In the genomic region with DNA sequence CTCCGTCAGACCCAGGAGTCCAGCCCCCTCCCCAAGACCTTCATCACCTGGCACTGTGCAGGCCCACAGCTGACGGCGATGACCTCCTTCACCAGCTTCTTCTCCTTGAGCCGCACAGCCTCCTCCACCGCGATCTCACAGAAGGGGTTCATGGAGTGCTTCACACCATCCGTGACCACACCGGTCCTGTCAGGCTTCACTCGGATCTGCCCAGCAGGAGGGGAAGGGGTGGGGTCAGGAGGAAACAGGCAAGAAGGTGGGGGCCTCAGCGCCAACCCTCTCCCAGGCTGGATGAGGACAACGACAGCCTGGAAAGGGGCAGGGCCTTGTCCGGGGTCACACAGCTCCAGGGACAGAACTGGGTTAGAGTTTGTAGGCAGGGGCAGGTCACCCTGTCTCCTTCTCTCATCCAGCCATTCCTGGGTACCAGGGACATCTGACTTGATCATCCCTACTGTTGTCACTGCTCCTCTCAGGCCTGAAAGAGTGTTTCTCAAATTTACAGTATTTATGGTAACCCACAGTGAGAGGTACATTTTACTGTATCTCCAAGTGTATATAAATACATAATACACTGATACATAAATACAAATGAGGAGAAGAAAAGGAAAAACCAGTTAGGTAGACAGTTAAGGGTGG, we compare ENCODE assay signal across 10 cellular contexts. TPM values are rescaled to one million over a fixed set of nuclear protein-coding genes. Genes with fewer than 3 reads are reported as not detected.
A peak's percentile ranks its signal among the peaks of the same experiment; 100 is the strongest.
DNase-seq lines count a peak whose midpoint lies in the region; TF ChIP-seq lines count a peak whose summit lies in the region.
"Had no signal": no experiment of that assay in that cellular context is flagged by ENCODE, and none has a peak within 500 bp of the region (broad histone marks: within the 10 kb centered on the region; RNA-seq: fewer than 3 reads in every experiment).

No MANE protein-coding gene starts in this region.

- H3K36me3 ChIP-seq in KOPT-K1 (ENCODE audit: insufficient read depth, low read length), result peaks cover 36% of the 10 kb centered on the region
- H3K36me3 ChIP-seq in neuronal stem cell (replicated peaks in 1 of 2; ENCODE audit: control insufficient read depth in 2 of 2, insufficient read depth in 2 of 2, low read length in 2 of 2), result peaks cover 0 to 2% of the 10 kb centered on the region in 2 donors

- peak; percentile 52 for DNase-seq in ELF-1 (ENCODE audit: low read depth, low spot score)
- no peak for DNase-seq in neuronal stem cell (ENCODE audit: low spot score)
- no peak for DNase-seq in activated effector memory CD4-positive, alpha-beta T cell treated with Interleukin-2 at 50 U/mL for 16 hours
- DNase-seq in NCI-H748 treated with DMSO at 0.1 percent for 48 hours (lab: John Stamatoyannopoulos, UW), result no peak
- no peak for DNase-seq in osteocyte (ENCODE audit: extremely low spot score, unreplicated experiment)
- DNase-seq: dermis blood vessel endothelial cell had no signal

- H3K9me3 Mint-ChIP-seq in osteocyte (ENCODE audit: unreplicated experiment), result no peaks in the 10 kb centered on the region

- peaks cover 16% of the 10 kb centered on the region for H3K36me3 Mint-ChIP-seq in osteocyte (ENCODE audit: unreplicated experiment)

- TF ChIP-seq CTCF in osteocyte (IDR thresholded peaks at IDR 0.05), result no peak

- WGBS in neuronal stem cell (ENCODE audit: extremely low coverage in 2 of 2, insufficient read length in 2 of 2, insufficient replicate concordance in 1 of 2), 2 donors, result no CpG with 5 or more reads among the region's 12 CpGs

- peak overlapping the region; percentile 51 for H3K4me2 ChIP-seq in neuronal stem cell (ENCODE audit: insufficient read depth, low read length, poor library complexity, severe bottlenecking)

- H4K8ac ChIP-seq in neuronal stem cell (ENCODE audit: low read depth, low read length), result no peak overlapping the region

- H3K4me1 Mint-ChIP-seq in osteocyte (ENCODE audit: unreplicated experiment), result peaks cover 10% of the 10 kb centered on the region

- H4K91ac ChIP-seq in neuronal stem cell (ENCODE audit: low read depth, low read length, poor library complexity), result no peak overlapping the region

- peak overlapping the region; percentile 94 for H3K18ac ChIP-seq in neuronal stem cell (ENCODE audit: low read length)

- H3K4me1 ChIP-seq in neuronal stem cell (ENCODE audit: control insufficient read depth in 2 of 2, insufficient read depth in 1 of 2, low read depth in 1 of 2, low read length in 2 of 2), result peaks cover 9% of the 10 kb centered on the region in 2 donors

- no peak overlapping the region for H3K27ac Mint-ChIP-seq in osteocyte (ENCODE audit: unreplicated experiment)

- H3K27me3 ChIP-seq in neuronal stem cell (ENCODE audit: control insufficient read depth in 3 of 3, insufficient read depth in 3 of 3, low read depth in 1 of 3, low read length in 3 of 3), result no peaks in the 10 kb centered on the region

- H2BK5ac ChIP-seq in neuronal stem cell (ENCODE audit: low read length), result peak overlapping the region; percentile 97

- peak overlapping the region; percentile 83 for H3K9ac ChIP-seq in neuronal stem cell (ENCODE audit: low read depth, low read length, poor library complexity)

- peak overlapping the region; percentile 13 for H3K4ac ChIP-seq in neuronal stem cell (ENCODE audit: low read length)

- no peaks in the 10 kb centered on the region for H3K27me3 Mint-ChIP-seq in osteocyte (ENCODE audit: unreplicated experiment)

- H3K23ac ChIP-seq in neuronal stem cell (ENCODE audit: low read depth, low read length, poor library complexity), result peak overlapping the region; percentile 8

- H2AFZ ChIP-seq in neuronal stem cell (ENCODE audit: low read length), result peak overlapping the region; percentile 65

- H3K9me3 ChIP-seq in KOPT-K1 (ENCODE audit: insufficient read depth, low read length, poor library complexity, severe bottlenecking), result no peaks in the 10 kb centered on the region
- no peaks in the 10 kb centered on the region for H3K9me3 ChIP-seq in neuronal stem cell (replicated peaks in 1 of 2; ENCODE audit: control insufficient read depth in 2 of 2, insufficient read depth in 1 of 2, low read depth in 1 of 2, low read length in 2 of 2)

- H3K27ac ChIP-seq in KOPT-K1 (ENCODE audit: low read depth, low read length, poor library complexity, severe bottlenecking), result peak overlapping the region; percentile 15
- H3K27ac ChIP-seq in cingulate gyrus (ENCODE audit: low read depth, low read length), result peak overlapping the region; percentile 97
- H3K27ac ChIP-seq in neuronal stem cell (replicated peaks; ENCODE audit: low read length), result peak overlapping the region; percentile 68

- peak overlapping the region; percentile 95 for H2AK5ac ChIP-seq in neuronal stem cell (ENCODE audit: low read depth, low read length)

- H2BK12ac ChIP-seq in neuronal stem cell (ENCODE audit: low read length), result peak overlapping the region; percentile 59

- H2BK15ac ChIP-seq in neuronal stem cell (ENCODE audit: low read length), result peak overlapping the region; percentile 93

- H2BK120ac ChIP-seq in neuronal stem cell (ENCODE audit: low read depth, low read length), result no peak overlapping the region

- peak overlapping the region; percentile 16 to 32 for H3K4me3 ChIP-seq in neuronal stem cell (ENCODE audit: low read length in 2 of 2)

- no peak overlapping the region for H3K4me3 Mint-ChIP-seq in osteocyte (ENCODE audit: unreplicated experiment)

- no peaks in the 10 kb centered on the region for H3K79me1 ChIP-seq in neuronal stem cell (ENCODE audit: low read depth, low read length)

- no peak overlapping the region for H3K14ac ChIP-seq in neuronal stem cell (ENCODE audit: low read length)

RNA-seq across cellular contexts. Expression of gene ETFB, which starts 12.0 kb away (rescaled TPM):
- polyA plus RNA-seq in neuronal stem cell (2013, experiment 1 of 2), result 32.3 TPM
- 30.3 TPM for polyA plus RNA-seq in neuronal stem cell (2013, experiment 2 of 2)
- total RNA-seq in osteocyte, result 56.2 and 58.8 TPM in 2 replicates

RNA-seq across cellular contexts. Expression of gene VSIG10L, which starts 12.3 kb away (rescaled TPM):
- polyA plus RNA-seq in neuronal stem cell (2013, experiment 1 of 2), result 4.6 TPM
- 4.3 TPM for polyA plus RNA-seq in neuronal stem cell (2013, experiment 2 of 2)
- total RNA-seq in osteocyte, result 3.5 TPM in 2 replicates

RNA-seq across cellular contexts. Expression of gene CLDND2, which starts 14.6 kb away (rescaled TPM):
- 13.8 TPM for polyA plus RNA-seq in neuronal stem cell (2013, experiment 1 of 2)
- 12.7 TPM for polyA plus RNA-seq in neuronal stem cell (2013, experiment 2 of 2)
- 1.8 TPM in 1 of 2 replicates, not detected in the other for total RNA-seq in osteocyte
- total RNA-seq: dermis blood vessel endothelial cell, fibroblast of villous mesenchyme had no signal

RNA-seq across cellular contexts. Expression of gene NKG7, which starts 18.2 kb away (rescaled TPM):
- not detected for polyA plus RNA-seq in neuronal stem cell (2013, experiment 1 of 2)
- polyA plus RNA-seq in neuronal stem cell (2013, experiment 2 of 2), result not detected
- total RNA-seq in osteocyte, result not detected in 2 replicates
- total RNA-seq: dermis blood vessel endothelial cell, fibroblast of villous mesenchyme had no signal
- polyA plus RNA-seq: keratinocyte had no signal

RNA-seq across cellular contexts. Expression of gene LIM2, which starts 33.6 kb away (rescaled TPM):
- polyA plus RNA-seq in neuronal stem cell (2013, experiment 1 of 2), result 2.7 TPM
- polyA plus RNA-seq in neuronal stem cell (2013, experiment 2 of 2), result 3.4 TPM
- total RNA-seq in osteocyte, result not detected in 2 replicates
- total RNA-seq: dermis blood vessel endothelial cell, fibroblast of villous mesenchyme had no signal
- polyA plus RNA-seq: keratinocyte had no signal

Comparison
In these comparisons a context has a peak if more than half of its experiments do, and no peak if none do; other contexts are left out.
1. H3K27ac ChIP-seq: peak in every context shown above with its lines; median percentile 97 in cingulate gyrus; 68 in neuronal stem cell; 15 in KOPT-K1.